8 cellular contexts compared by ENCODE assay signal in genomic region chr12:111812881-111813741, GRCh38. TPM values are rescaled to one million over a fixed set of nuclear protein-coding genes. Genes with fewer than 3 reads are reported as not detected.
A peak's percentile ranks its signal among the peaks of the same experiment; 100 is the strongest.
DNase-seq lines count a peak whose midpoint lies in the region; ATAC-seq, FAIRE-seq and TF ChIP-seq lines count a peak whose summit lies in the region.

No MANE protein-coding gene starts in this region.

- H3K27ac Mint-ChIP-seq in nephron, result no peak overlapping the region

- CTCF ChIA-PET in A549 (lab: Yijun Ruan, JAX), result interaction anchor here (0.5 to 9.4 kb wide), 43 partner anchors 9 to 563 kb away, joined by 3 to 150 read pairs (median 5); partner anchors contain the start of genes ALDH2 and MAPKAPK5

- peaks cover 3% of the 10 kb centered on the region; the same call in 1 of the 3 replicates for H3K4me1 ChIP-seq in A549

- no peaks in the 10 kb centered on the region for H3K9me3 ChIP-seq in A549

- no peak overlapping the region for H3K4me3 ChIP-seq in A549
- no peak overlapping the region for H3K4me3 ChIP-seq in LNCaP clone FGC (ENCODE audit: low read depth, low read length)
- no peak overlapping the region for H3K4me3 ChIP-seq in fibroblast of mammary gland (ENCODE audit: control insufficient read depth, low read depth, low read length)

- H3K9me3 Mint-ChIP-seq in nephron, result no peaks in the 10 kb centered on the region

- no peak overlapping the region for H3K4me3 Mint-ChIP-seq in nephron

- 22% methylated on average over 13 of the region's 13 CpGs for WGBS in A549 (ENCODE audit: missing lambda C conversion rate)

- TF ChIP-seq EP300 in A549 (IDR thresholded peaks at IDR 0.05), result no peak

- H3K27ac ChIP-seq in A549, result no peak overlapping the region

- peaks cover 24% of the 10 kb centered on the region for H3K36me3 Mint-ChIP-seq in nephron (ENCODE audit: low read depth)

- no peaks in the 10 kb centered on the region for H3K27me3 Mint-ChIP-seq in nephron (ENCODE audit: low read depth)

- ATAC-seq in A549 (peak; percentile 95 to 96), GM19035 (IDR thresholded peaks at IDR 0.05; ENCODE audit: unreplicated experiment) (peak; percentile 72)

- no peaks in the 10 kb centered on the region for H3K4me1 Mint-ChIP-seq in nephron

- DNase-seq in A549 (ENCODE audit: low read depth in 1 of 2, low spot score in 1 of 2) (peak; percentile 89 to 90), LNCaP clone FGC (ENCODE audit: low read depth) (peak; percentile 61), RPMI7951 (ENCODE audit: low read depth) (peak; percentile 73), fibroblast of mammary gland (ENCODE audit: low read depth) (peak; percentile 86)
- peak; percentile 66 to 76 for DNase-seq in activated T-cell treated with anti-CD3 and anti-CD28 coated beads, Interleukin-2, amount 50 U/mL, for 48 hours
- DNase-seq in stimulated activated naive CD4-positive, alpha-beta T cell treated with Interleukin-2 at 50 U/mL for 16 hours (lab: John Stamatoyannopoulos, UW), result peak; percentile 45

- no peak for TF ChIP-seq POLR2A in A549 (IDR thresholded peaks at IDR 0.05; ENCODE audit: low read length)

- TF ChIP-seq CTCF in A549 (IDR thresholded peaks at IDR 0.05) (peak; percentile 87), LNCaP clone FGC (IDR thresholded peaks at IDR 0.05; ENCODE audit: control insufficient read depth, extremely low read depth, insufficient read depth) (peak; percentile 85), fibroblast of mammary gland (conservative IDR thresholded peaks at IDR 0.05; ENCODE audit: control insufficient read depth, insufficient read depth, low read depth, low read length) (peak; percentile 85), nephron (IDR thresholded peaks at IDR 0.05; ENCODE audit: unreplicated experiment in 3 of 3) (peak; percentile 72 to 79 (median 77))

- TF ChIP-seq RAD21 in A549 (conservative IDR thresholded peaks at IDR 0.05 in 1 of 2, IDR thresholded peaks at IDR 0.05 in 1 of 2), result peak; percentile 85 to 91

- H3K4me2 ChIP-seq in A549, result no peak overlapping the region

- no peak for FAIRE-seq in A549 (lab: Jason Lieb, UNC)

- POLR2A ChIA-PET in A549 (lab: Yijun Ruan, JAX), result interaction anchor here (1.0 kb wide), 4 partner anchors 38 to 127 kb away, joined by 3 to 7 read pairs (median 3); partner anchors contain the start of genes ACAD10, ALDH2 and BRAP

TF ChIP-seq in A549, 52 proteins besides CTCF, POLR2A, EP300 and RAD21:
- TF ChIP-seq POLR2AphosphoS2 (conservative IDR thresholded peaks at IDR 0.05; ENCODE audit: low read length), result 0 out of 2 replicates have a peak, but pooled peaks have one; percentile 73
- TF ChIP-seq PHF8 (IDR thresholded peaks at IDR 0.05; ENCODE audit: borderline replicate concordance, low read depth), result no peak
- TF ChIP-seq SMC3 (IDR thresholded peaks at IDR 0.05), result peak; percentile 85

RNA-seq across cellular contexts. Expression of gene MAPKAPK5, which starts 28.9 kb away (rescaled TPM):
- 66.1 and 69.5 TPM in 2 replicates for polyA plus RNA-seq in A549 (2011; rRNA removed)
- polyA plus RNA-seq in A549 (2012; cell fraction: cytosol; rRNA removed), result 49.4 and 52.1 TPM in 2 replicates
- polyA plus RNA-seq in A549 (2012; cell fraction: nucleus; rRNA removed), result 40.8 and 47.9 TPM in 2 replicates
- polyA plus RNA-seq in A549 (2017; fragmentation: RNase III; extraction: RNeasy Plus Mini Kit Qiagen cat#74134 plus additional on column Dnase treatment), result 31.5 to 35.7 TPM (median 33.9 TPM) in 3 replicates
- polyA minus RNA-seq in A549 (2011; rRNA and poly(A)+ RNA removed), result 49.2 and 55.3 TPM in 2 replicates
- total RNA-seq in RPMI7951 (2014; rRNA removed; shearing (Covaris generic)), result 25.2 and 26.8 TPM in 2 replicates

RNA-seq across cellular contexts. Expression of gene ALDH2, which starts 46.4 kb away (rescaled TPM):
- polyA plus RNA-seq in A549 (2011; rRNA removed) (111 and 123 TPM in 2 replicates), A549 (2017; fragmentation: RNase III; extraction: RNeasy Plus Mini Kit Qiagen cat#74134 plus additional on column Dnase treatment) (75.8 to 97.5 TPM (median 84.9 TPM) in 3 replicates)
- 95.0 and 109 TPM in 2 replicates for polyA plus RNA-seq in A549 (2012; cell fraction: cytosol; rRNA removed)
- polyA plus RNA-seq in A549 (2012; cell fraction: nucleus; rRNA removed), result 98.5 and 108 TPM in 2 replicates
- 69.6 and 91.2 TPM in 2 replicates for polyA minus RNA-seq in A549 (2011; rRNA and poly(A)+ RNA removed)
- total RNA-seq in RPMI7951 (2014; rRNA removed; shearing (Covaris generic)), result 0.36 TPM in 1 of 2 replicates, not detected in the other
